Comparison of ENCODE assay signal across 8 cellular contexts in the genomic region with DNA sequence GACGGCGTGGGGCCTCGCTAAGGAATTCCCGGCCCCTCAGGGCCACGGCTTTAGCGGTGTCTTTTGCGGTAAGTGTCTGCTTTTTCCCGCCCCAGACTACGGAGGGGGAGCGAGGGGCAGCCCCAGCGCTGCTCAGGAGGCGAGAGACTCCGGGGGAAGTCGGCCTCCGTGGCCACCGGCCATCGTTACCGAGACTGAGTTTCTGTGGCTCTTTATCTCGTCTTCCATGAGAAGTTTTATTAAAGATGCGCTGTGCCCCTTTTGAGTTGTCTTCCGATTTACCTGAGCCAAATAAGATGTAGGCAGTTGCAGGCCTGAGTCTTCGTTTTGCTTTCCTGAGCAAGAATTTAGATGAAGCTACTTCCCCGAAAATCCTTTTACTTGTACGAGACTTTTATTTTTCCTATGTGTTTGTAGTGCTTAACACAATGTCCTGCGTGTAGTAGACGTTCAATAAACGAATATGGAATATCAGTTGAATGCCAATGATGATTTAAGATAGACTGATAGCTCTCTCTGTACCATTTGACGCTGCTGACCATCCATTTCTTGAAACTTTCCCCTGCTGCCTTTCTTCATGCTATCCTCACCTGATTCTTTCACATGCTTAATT. TPM values are rescaled to one million over a fixed set of nuclear protein-coding genes. Genes with fewer than 3 reads are reported as not detected.
DNase-seq lines count a peak whose midpoint lies in the region; ATAC-seq and TF ChIP-seq lines count a peak whose summit lies in the region.

No MANE protein-coding gene starts in this region.

- H3K27me3 Mint-ChIP-seq in type B pancreatic cell, result no peaks in the 10 kb centered on the region

- H3K36me3 ChIP-seq in cardiac muscle cell (no peaks in the 10 kb centered on the region), smooth muscle cell (ENCODE audit: low read depth) (no peaks in the 10 kb centered on the region)

- ATAC-seq in GM18505 (IDR thresholded peaks at IDR 0.05; ENCODE audit: unreplicated experiment) (peak; percentile 24), HG02642 (IDR thresholded peaks at IDR 0.05; ENCODE audit: poor library complexity, unreplicated experiment) (peak; percentile 28)

- H3K27ac Mint-ChIP-seq in type B pancreatic cell, result no peak overlapping the region

- peaks cover 15% of the 10 kb centered on the region for H3K4me1 Mint-ChIP-seq in type B pancreatic cell (ENCODE audit: unreplicated experiment)

- no peaks in the 10 kb centered on the region for H3K9me3 ChIP-seq in cardiac muscle cell (ENCODE audit: low read depth)
- H3K9me3 ChIP-seq in smooth muscle cell (replicated peaks; ENCODE audit: low read depth), result no peaks in the 10 kb centered on the region

- POLR2A ChIA-PET in RWPE1 (lab: Yijun Ruan, JAX; ENCODE audit: low non-redundant PET), result interaction anchor here (0.7 to 1.0 kb wide), 3 partner anchors 63 to 343 kb away, joined by 3 to 4 read pairs (median 3); a partner anchor contains a TSS

- H3K4me3 Mint-ChIP-seq in type B pancreatic cell, result no peak overlapping the region

- H3K9me3 Mint-ChIP-seq in type B pancreatic cell, result no peaks in the 10 kb centered on the region

- peak overlapping the region; percentile 96 for H3K27ac ChIP-seq in RWPE1
- peak overlapping the region; percentile 95 for H3K27ac ChIP-seq in cardiac muscle cell
- H3K27ac ChIP-seq in smooth muscle cell (ENCODE audit: low read depth), result peak overlapping the region; percentile 95

- H3K27me3 ChIP-seq in cardiac muscle cell (no peaks in the 10 kb centered on the region), smooth muscle cell (ENCODE audit: low read depth) (no peaks in the 10 kb centered on the region)

- DNase-seq in RWPE1 (ENCODE audit: low spot score) (no peak), cardiac muscle cell (ENCODE audit: low read depth in 1 of 2, low spot score in 1 of 2) (no peak), smooth muscle cell (lab: John Stamatoyannopoulos, UW; ENCODE audit: unreplicated experiment) (no peak), KG1 (lab: John Stamatoyannopoulos, UW) (no peak), NCI-H187 treated with DMSO at 0.1 percent for 48 hours (lab: John Stamatoyannopoulos, UW) (no peak), type B pancreatic cell (ENCODE audit: extremely low spot score, unreplicated experiment) (no peak)

- peaks cover 40% of the 10 kb centered on the region for H4K20me1 ChIP-seq in smooth muscle cell (ENCODE audit: low read depth)

- peaks cover 61% of the 10 kb centered on the region for H3K79me2 ChIP-seq in smooth muscle cell (ENCODE audit: low read depth)

- H2AFZ ChIP-seq in smooth muscle cell (ENCODE audit: low read depth), result peak overlapping the region; percentile 79

- H3K9ac ChIP-seq in smooth muscle cell (ENCODE audit: low read depth), result peak overlapping the region; percentile 88

- H3K4me1 ChIP-seq in cardiac muscle cell (ENCODE audit: low read depth), result peaks cover 8% of the 10 kb centered on the region
- peaks cover 21% of the 10 kb centered on the region for H3K4me1 ChIP-seq in smooth muscle cell (ENCODE audit: low read depth)

- peak overlapping the region; percentile 83 for H3K4me3 ChIP-seq in cardiac muscle cell
- H3K4me3 ChIP-seq in smooth muscle cell, result peak overlapping the region; percentile 63

- peaks cover 5% of the 10 kb centered on the region for H3F3A ChIP-seq in smooth muscle cell (ENCODE audit: low read depth)

- TF ChIP-seq POLR2A in GM18505 (IDR thresholded peaks at IDR 0.05; ENCODE audit: borderline replicate concordance, extremely low read depth, insufficient read depth, insufficient read length), result no peak

- H3K36me3 Mint-ChIP-seq in type B pancreatic cell, result no peaks in the 10 kb centered on the region

- CTCF ChIA-PET in RWPE1 (lab: Yijun Ruan, JAX), result interaction anchor here (0.6 kb wide), 2 partner anchors 15 to 235 kb away, joined by 3 to 4 read pairs; no protein-coding TSS in a partner anchor

- peak overlapping the region; percentile 90 for H3K4me2 ChIP-seq in smooth muscle cell

- WGBS in smooth muscle cell (ENCODE audit: low lambda C conversion rate), result 1% methylated on average over 28 of the region's 28 CpGs

- TF ChIP-seq CTCF in RWPE1 (conservative IDR thresholded peaks at IDR 0.05; ENCODE audit: low read depth), result no peak
- TF ChIP-seq CTCF in cardiac muscle cell (IDR thresholded peaks at IDR 0.05; ENCODE audit: low read depth, low read length), result no peak
- no peak for TF ChIP-seq CTCF in smooth muscle cell (IDR thresholded peaks at IDR 0.05; ENCODE audit: borderline replicate concordance, insufficient read depth, poor library complexity, severe bottlenecking)
- no peak for TF ChIP-seq CTCF in type B pancreatic cell (conservative IDR thresholded peaks at IDR 0.05)

RNA-seq across cellular contexts. Expression of a gene that starts 0.5 kb away (rescaled TPM):
- total RNA-seq in cardiac muscle cell (49.3 and 64.2 TPM in 2 replicates), smooth muscle cell (111 and 129 TPM in 2 replicates), type B pancreatic cell (ENCODE audit: low replicate concordance) (48.3 and 52.4 TPM in 2 replicates)
- polyA plus RNA-seq in cardiac muscle cell (68.1 and 91.6 TPM in 2 replicates), smooth muscle cell (76.4 and 79.4 TPM in 2 replicates)
